Comparison of ENCODE assay signal across 8 cellular contexts in genomic region chr20:63968928-63969760, GRCh38. TPM values are rescaled to one million over a fixed set of nuclear protein-coding genes. Genes with fewer than 3 reads are reported as not detected.
A peak's percentile ranks its signal among the peaks of the same experiment; 100 is the strongest.
DNase-seq lines count a peak whose midpoint lies in the region; ATAC-seq, FAIRE-seq and TF ChIP-seq lines count a peak whose summit lies in the region.

No MANE protein-coding gene starts in this region.

- no peak for TF ChIP-seq POLR2A in lower leg skin (IDR thresholded peaks at IDR 0.05)

- H3K4me3 ChIP-seq in OCI-LY1 (ENCODE audit: low read depth, low read length, poor library complexity, severe bottlenecking) (peak overlapping the region; percentile 91), bronchial epithelial cell (ENCODE audit: low read depth, low read length) (peak overlapping the region; percentile 51), lower leg skin (ENCODE audit: low read depth, poor library complexity, severe bottlenecking) (peak overlapping the region; percentile 47), subcutaneous abdominal adipose tissue (ENCODE audit: low read depth in 1 of 5, low read length in 5 of 5) (peak overlapping the region; percentile 59 to 73 (median 62))

- H3K9me2 ChIP-seq in OCI-LY1 (ENCODE audit: low read depth, low read length), result no peaks in the 10 kb centered on the region

- intact Hi-C loops in lower leg skin (cut with DNase I; ENCODE audit: low total_unique reads), result no loop called here

- H3K4me1 ChIP-seq in OCI-LY1 (ENCODE audit: insufficient read depth, low read length, severe bottlenecking) (peaks cover 19% of the 10 kb centered on the region), subcutaneous abdominal adipose tissue (ENCODE audit: control insufficient read depth in 5 of 5, insufficient read depth in 5 of 5, low read length in 5 of 5) (peaks cover 5 to 43% (median 32%) of the 10 kb centered on the region in 5 donors)

- no peaks in the 10 kb centered on the region for H3K79me2 ChIP-seq in OCI-LY1 (ENCODE audit: insufficient read depth, low read length)

- no peak overlapping the region for H2AFZ ChIP-seq in OCI-LY1 (ENCODE audit: low read length)

- no peaks in the 10 kb centered on the region for H3K27me3 ChIP-seq in OCI-LY1 (ENCODE audit: insufficient read depth, low read length)
- H3K27me3 ChIP-seq in bronchial epithelial cell (ENCODE audit: control insufficient read depth, insufficient read depth, low read length), result no peaks in the 10 kb centered on the region
- H3K27me3 ChIP-seq in subcutaneous abdominal adipose tissue (ENCODE audit: control insufficient read depth in 5 of 5, insufficient read depth in 4 of 5, low read length in 5 of 5), result no peaks in the 10 kb centered on the region

- H3K9me3 ChIP-seq in OCI-LY1 (ENCODE audit: low read length) (no peaks in the 10 kb centered on the region), subcutaneous abdominal adipose tissue (ENCODE audit: control insufficient read depth in 5 of 5, low read length in 5 of 5) (no peaks in the 10 kb centered on the region)

- H3K9ac ChIP-seq in OCI-LY1 (ENCODE audit: low read length) (peak overlapping the region; percentile 99), subcutaneous abdominal adipose tissue (ENCODE audit: low read length in 5 of 5) (peak overlapping the region in 4 of 5 donors; percentile 77 to 89 (median 85))

- H3K4me2 ChIP-seq in OCI-LY1 (ENCODE audit: low read length), result peak overlapping the region; percentile 98

- no peak for TF ChIP-seq CTCF in GM10266 (IDR thresholded peaks at IDR 0.05; ENCODE audit: control insufficient read depth, insufficient read depth, low read depth, missing control alignments)
- no peak for TF ChIP-seq CTCF in OCI-LY1 (IDR thresholded peaks at IDR 0.05; ENCODE audit: low read length)
- TF ChIP-seq CTCF in bronchial epithelial cell (IDR thresholded peaks at IDR 0.05; ENCODE audit: insufficient read depth, low read length, severe bottlenecking), result no peak
- no peak for TF ChIP-seq CTCF in lower leg skin (IDR thresholded peaks at IDR 0.05)

- peaks cover 32% of the 10 kb centered on the region for H3K36me3 ChIP-seq in OCI-LY1 (ENCODE audit: insufficient read depth, low read length)
- peaks cover 7% of the 10 kb centered on the region for H3K36me3 ChIP-seq in bronchial epithelial cell (ENCODE audit: control insufficient read depth, insufficient read depth, low read length)
- H3K36me3 ChIP-seq in subcutaneous abdominal adipose tissue (ENCODE audit: control insufficient read depth in 5 of 5, insufficient read depth in 5 of 5, low read length in 5 of 5), result peaks cover 0 to 24% (median 18%) of the 10 kb centered on the region in 5 donors

- FAIRE-seq in bronchial epithelial cell (lab: Jason Lieb, UNC), result no peak

- H3K27ac ChIP-seq in OCI-LY1 (ENCODE audit: low read depth, low read length, poor library complexity, severe bottlenecking) (peak overlapping the region; percentile 42), subcutaneous abdominal adipose tissue (ENCODE audit: low read depth, low read length) (peak overlapping the region; percentile 41)

- WGBS in lower leg skin, 2 donors, result 0 to 5% methylated on average over 19 to 20 of the region's 70 CpGs

- peak; percentile 69 for DNase-seq in GM10266 (ENCODE audit: extremely low spot score)
- no peak for DNase-seq in bronchial epithelial cell (ENCODE audit: low read depth)
- no peak for DNase-seq in lower leg skin (ENCODE audit: low spot score in 2 of 2)
- no peak for DNase-seq in LoVo (ENCODE audit: low spot score)
- DNase-seq in NCI-H345 (lab: John Stamatoyannopoulos, UW), result no peak

- ATAC-seq in HG03045 (IDR thresholded peaks at IDR 0.05; ENCODE audit: unreplicated experiment), result no peak

- H4K20me1 ChIP-seq in OCI-LY1 (ENCODE audit: insufficient read depth, low read length), result no peaks in the 10 kb centered on the region

- H3F3A ChIP-seq in OCI-LY1 (ENCODE audit: insufficient read depth, low read length), result no peaks in the 10 kb centered on the region

RNA-seq across cellular contexts. Expression of gene ZNF512B, which starts 0.6 kb away (rescaled TPM):
- total RNA-seq in bronchial epithelial cell (4.5 and 6.1 TPM in 2 replicates), lower leg skin (10 to 100 TPM; 15.3 to 19.8 (median 16.7) TPM)

RNA-seq across cellular contexts. Expression of gene SAMD10, which starts 10.3 kb away (rescaled TPM):
- total RNA-seq in bronchial epithelial cell (1.1 and 2.7 TPM in 2 replicates), lower leg skin (10 to 100 TPM in 3 of 4 donors, 1 to 10 TPM in 1; 8.1 to 11.3 (median 10.6) TPM)

RNA-seq across cellular contexts. Expression of gene PRPF6, which starts 11.8 kb away (rescaled TPM):
- 41.0 and 48.4 TPM in 2 replicates for total RNA-seq in bronchial epithelial cell
- 10 to 100 TPM; 66.8 to 88.3 (median 79.1) TPM for total RNA-seq in lower leg skin

RNA-seq across cellular contexts. Expression of gene UCKL1, which starts 12.9 kb away (rescaled TPM):
- 16.8 and 19.0 TPM in 2 replicates for total RNA-seq in bronchial epithelial cell
- 10 to 100 TPM; 28.1 to 44.3 (median 33.6) TPM for total RNA-seq in lower leg skin
